ENCODE assay signal across 17 cellular contexts in the genomic region with DNA sequence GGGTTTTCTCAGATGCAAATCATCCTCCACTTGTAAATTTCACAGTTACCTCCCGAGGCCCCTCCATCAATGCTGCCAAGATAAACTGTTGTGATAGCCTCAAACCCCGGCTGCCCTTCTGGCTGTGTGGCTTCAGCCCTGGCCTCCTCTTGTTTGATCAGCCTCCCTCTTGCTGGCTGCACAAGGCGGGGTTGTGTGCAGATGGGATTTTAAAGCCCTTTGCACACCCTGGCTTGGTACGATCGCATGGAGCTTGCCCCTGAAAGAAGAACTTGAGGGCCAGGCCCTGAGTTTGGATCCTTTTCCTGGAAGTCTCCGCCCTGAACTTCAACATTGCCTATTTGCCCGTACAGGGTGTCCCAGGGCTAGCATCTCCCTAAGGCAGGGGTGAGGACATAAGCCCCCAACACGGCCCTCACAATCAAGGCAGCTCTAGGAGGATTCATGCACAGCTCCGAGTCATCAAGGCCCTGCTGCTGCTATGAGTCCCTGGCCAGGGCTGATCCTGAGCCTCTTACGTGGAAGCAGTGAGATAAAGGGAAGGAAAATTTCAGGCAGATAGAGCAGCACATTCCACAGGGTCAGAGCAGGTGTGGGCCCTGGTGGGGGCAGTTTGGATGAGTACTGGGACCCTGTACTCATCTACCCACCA.
A peak's percentile ranks its signal among the peaks of the same experiment; 100 is the strongest.
DNase-seq lines count a peak whose midpoint lies in the region; ATAC-seq and TF ChIP-seq lines count a peak whose summit lies in the region.
"Had no signal": no experiment of that assay in that cellular context is flagged by ENCODE, and none has a peak within 500 bp of the region (broad histone marks: within the 10 kb centered on the region; RNA-seq: fewer than 3 reads in every experiment).

No MANE protein-coding gene starts in this region.

- H3K27me3 Mint-ChIP-seq in activated naive CD8-positive, alpha-beta T cell treated with anti-CD3 and anti-CD28 coated beads, Interleukin-2, amount 10 ng/mL, durations not matched to agents 7 days and 5 days: no peaks in the 10 kb centered on the region
- peaks cover 6% of the 10 kb centered on the region for H3K27me3 Mint-ChIP-seq in activated naive CD8-positive, alpha-beta T cell treated with anti-CD3 and anti-CD28 coated beads, Interleukin-2, amount 50 U/mL, for 24 hours

- no peaks in the 10 kb centered on the region for H3K36me3 Mint-ChIP-seq in activated naive CD8-positive, alpha-beta T cell treated with anti-CD3 and anti-CD28 coated beads, Interleukin-2, amount 10 ng/mL, durations not matched to agents 7 days and 5 days
- no peaks in the 10 kb centered on the region for H3K36me3 Mint-ChIP-seq in activated naive CD8-positive, alpha-beta T cell treated with anti-CD3 and anti-CD28 coated beads, Interleukin-2, amount 50 U/mL, for 24 hours (ENCODE audit: low read depth)
- H3K36me3 Mint-ChIP-seq: CD4-positive, alpha-beta memory T cell had no signal

- no peak overlapping the region for H2BK12ac ChIP-seq in trophoblast cell (ENCODE audit: low read length)

- no peaks in the 10 kb centered on the region for H3K79me1 ChIP-seq in trophoblast cell (ENCODE audit: low read length)

- H4K20me1 ChIP-seq in osteoblast (ENCODE audit: insufficient read depth, low read length): no peaks in the 10 kb centered on the region

- no peaks in the 10 kb centered on the region for H3K4me1 ChIP-seq in osteoblast (ENCODE audit: insufficient read depth, low read length)
- H3K4me1 ChIP-seq in aorta (ENCODE audit: control insufficient read depth in 1 of 2, insufficient read depth in 2 of 2, low read length in 2 of 2): no peaks in the 10 kb centered on the region
- H3K4me1 ChIP-seq in trophoblast cell (ENCODE audit: control insufficient read depth in 1 of 2, insufficient read depth in 2 of 2, low read length in 2 of 2): no peaks in the 10 kb centered on the region
- no peaks in the 10 kb centered on the region for H3K4me1 ChIP-seq in colonic mucosa

- H2AK5ac ChIP-seq in trophoblast cell (ENCODE audit: low read length): no peak overlapping the region

- 86 to 88% methylated on average over 10 of the region's 10 CpGs for WGBS in aorta, 2 donors
- WGBS in trophoblast cell (ENCODE audit: extremely low coverage, insufficient coverage, insufficient read length): no CpG with 5 or more reads among the region's 10 CpGs

- no peak overlapping the region for H3K4me3 Mint-ChIP-seq in activated naive CD8-positive, alpha-beta T cell treated with anti-CD3 and anti-CD28 coated beads, Interleukin-2, amount 10 ng/mL, durations not matched to agents 7 days and 5 days
- H3K4me3 Mint-ChIP-seq in activated naive CD8-positive, alpha-beta T cell treated with anti-CD3 and anti-CD28 coated beads, Interleukin-2, amount 50 U/mL, for 24 hours: no peak overlapping the region
- H3K4me3 Mint-ChIP-seq: CD4-positive, alpha-beta memory T cell had no signal

- H3K4me2 ChIP-seq in osteoblast (ENCODE audit: insufficient read depth, low read length): no peak overlapping the region
- no peak overlapping the region for H3K4me2 ChIP-seq in trophoblast cell (ENCODE audit: low read length)
- H3K4me2 ChIP-seq: KMS-11 had no signal

- peaks cover 2% of the 10 kb centered on the region for H3K27me3 ChIP-seq in osteoblast (ENCODE audit: insufficient read depth, low read length)
- no peaks in the 10 kb centered on the region for H3K27me3 ChIP-seq in aorta (ENCODE audit: control insufficient read depth in 1 of 2, insufficient read depth in 2 of 2, low read length in 1 of 2)
- H3K27me3 ChIP-seq in trophoblast cell (ENCODE audit: insufficient read depth, low read length): no peaks in the 10 kb centered on the region
- no peaks in the 10 kb centered on the region for H3K27me3 ChIP-seq in colonic mucosa
- H3K27me3 ChIP-seq: BE2C had no signal

- no peaks in the 10 kb centered on the region for H3K9me3 ChIP-seq in osteoblast (ENCODE audit: low read depth, low read length)
- H3K9me3 ChIP-seq in aorta (ENCODE audit: control insufficient read depth, low read length): no peaks in the 10 kb centered on the region
- H3K9me3 ChIP-seq in trophoblast cell (ENCODE audit: insufficient read depth, low read depth, low read length): no peaks in the 10 kb centered on the region
- H3K9me3 ChIP-seq in colonic mucosa: no peaks in the 10 kb centered on the region
- H3K9me3 ChIP-seq: BE2C had no signal

- no peak overlapping the region for H4K91ac ChIP-seq in trophoblast cell (ENCODE audit: low read depth, low read length)

- H3K14ac ChIP-seq in trophoblast cell (ENCODE audit: low read length): no peak overlapping the region

- no peak for ATAC-seq in activated naive CD8-positive, alpha-beta T cell treated with anti-CD3 and anti-CD28 coated beads, Interleukin-2, amount 10 ng/mL, durations not matched to agents 7 days and 5 days (ENCODE audit: low read depth)
- no peak for ATAC-seq in activated naive CD8-positive, alpha-beta T cell treated with anti-CD3 and anti-CD28 coated beads, Interleukin-2, amount 50 U/mL, for 24 hours
- ATAC-seq in aorta (ENCODE audit: low FRiP score): no peak

- no peak overlapping the region for H3K27ac Mint-ChIP-seq in activated naive CD8-positive, alpha-beta T cell treated with anti-CD3 and anti-CD28 coated beads, Interleukin-2, amount 10 ng/mL, durations not matched to agents 7 days and 5 days
- no peak overlapping the region for H3K27ac Mint-ChIP-seq in activated naive CD8-positive, alpha-beta T cell treated with anti-CD3 and anti-CD28 coated beads, Interleukin-2, amount 50 U/mL, for 24 hours
- H3K27ac Mint-ChIP-seq: CD4-positive, alpha-beta memory T cell had no signal

- H3K36me3 ChIP-seq in osteoblast (ENCODE audit: insufficient read depth, low read length) (no peaks in the 10 kb centered on the region), aorta (ENCODE audit: control insufficient read depth in 1 of 2, insufficient read depth in 2 of 2, low read length in 1 of 2) (no peaks in the 10 kb centered on the region), trophoblast cell (ENCODE audit: control insufficient read depth in 1 of 2, insufficient read depth in 2 of 2, low read length in 2 of 2) (no peaks in the 10 kb centered on the region), colonic mucosa (no peaks in the 10 kb centered on the region)
- H3K36me3 ChIP-seq: BE2C had no signal

- H4K12ac ChIP-seq in trophoblast cell (ENCODE audit: low read depth, low read length): no peak overlapping the region

- TF ChIP-seq CTCF in osteoblast (IDR thresholded peaks at IDR 0.05; ENCODE audit: extremely low read depth, low read depth, low read length): no peak
- no peak for TF ChIP-seq CTCF in colonic mucosa (IDR thresholded peaks at IDR 0.05)

- H2BK120ac ChIP-seq in trophoblast cell (ENCODE audit: insufficient read depth, low read length, poor library complexity): no peak overlapping the region

- H3K27ac ChIP-seq in osteoblast (ENCODE audit: low read depth, low read length) (no peak overlapping the region), aorta (ENCODE audit: low read depth in 1 of 2, low read length in 2 of 2) (no peak overlapping the region), trophoblast cell (ENCODE audit: low read depth, low read length) (no peak overlapping the region), colonic mucosa (no peak overlapping the region)
- H3K27ac ChIP-seq: KMS-11 had no signal

- no peak overlapping the region for H3K4ac ChIP-seq in trophoblast cell (ENCODE audit: low read depth, low read length)

- H2AFZ ChIP-seq in osteoblast (ENCODE audit: low read length) (no peak overlapping the region), trophoblast cell (ENCODE audit: insufficient read depth, low read length, poor library complexity) (no peak overlapping the region)

- no peaks in the 10 kb centered on the region for H3K79me2 ChIP-seq in osteoblast (ENCODE audit: insufficient read depth, low read length)
- H3K79me2 ChIP-seq in trophoblast cell (ENCODE audit: control insufficient read depth, insufficient read depth, low read length, poor library complexity): no peaks in the 10 kb centered on the region

- DNase-seq in activated naive CD8-positive, alpha-beta T cell treated with anti-CD3 and anti-CD28 coated beads, Interleukin-2, amount 10 ng/mL, durations not matched to agents 7 days and 5 days: peak; percentile 4
- no peak for DNase-seq in activated naive CD8-positive, alpha-beta T cell treated with anti-CD3 and anti-CD28 coated beads, Interleukin-2, amount 50 U/mL, for 24 hours
- peak; percentile 4 for DNase-seq in iris pigment epithelial cell (ENCODE audit: low read depth)
- DNase-seq in osteoblast (ENCODE audit: insufficient read length, low spot score, missing footprints): peak; percentile 53
- peak; percentile 18 to 47 for DNase-seq in aorta
- DNase-seq in ureter (ENCODE audit: low spot score): no peak
- no peak for DNase-seq in trophoblast cell
- DNase-seq in colonic mucosa: no peak
- DNase-seq: BE2C; CD4-positive, alpha-beta memory T cell; DMS153; GDM1; MV-4-11; NCI-H1694 treated with DMSO at 0.1 percent for 48 hours; NCI-H510A; NCI-H774 had no signal

- POLR2A ChIA-PET in activated naive CD8-positive, alpha-beta T cell treated with anti-CD3 and anti-CD28 coated beads, Interleukin-2, amount 10 ng/mL, durations not matched to agents 7 days and 5 days (lab: Charles Lee): no interaction called here

- no peaks in the 10 kb centered on the region for H3K4me1 Mint-ChIP-seq in activated naive CD8-positive, alpha-beta T cell treated with anti-CD3 and anti-CD28 coated beads, Interleukin-2, amount 10 ng/mL, durations not matched to agents 7 days and 5 days
- H3K4me1 Mint-ChIP-seq in activated naive CD8-positive, alpha-beta T cell treated with anti-CD3 and anti-CD28 coated beads, Interleukin-2, amount 50 U/mL, for 24 hours: no peaks in the 10 kb centered on the region
- H3K4me1 Mint-ChIP-seq: CD4-positive, alpha-beta memory T cell had no signal

- H3K9ac ChIP-seq in trophoblast cell (ENCODE audit: low read length): no peak overlapping the region
- no peak overlapping the region for H3K9ac ChIP-seq in colonic mucosa (ENCODE audit: low read depth in 2 of 2, low read length in 2 of 2)
- H3K9ac ChIP-seq: KMS-11 had no signal

- intact Hi-C loops in aorta (cut with DNase I): no loop called here
- intact Hi-C loops in colonic mucosa (cut with DNase I): no loop called here

- no peaks in the 10 kb centered on the region for H3K9me3 Mint-ChIP-seq in activated naive CD8-positive, alpha-beta T cell treated with anti-CD3 and anti-CD28 coated beads, Interleukin-2, amount 10 ng/mL, durations not matched to agents 7 days and 5 days
- H3K9me3 Mint-ChIP-seq in activated naive CD8-positive, alpha-beta T cell treated with anti-CD3 and anti-CD28 coated beads, Interleukin-2, amount 50 U/mL, for 24 hours: no peaks in the 10 kb centered on the region
- H3K9me3 Mint-ChIP-seq: CD4-positive, alpha-beta memory T cell had no signal

- no peak overlapping the region for H2BK5ac ChIP-seq in trophoblast cell (ENCODE audit: low read depth, low read length, poor library complexity)

- H4K8ac ChIP-seq in trophoblast cell (ENCODE audit: low read depth, low read length): no peak overlapping the region

- H3K23ac ChIP-seq in trophoblast cell (ENCODE audit: low read length): no peak overlapping the region

- H3K4me3 ChIP-seq in osteoblast (ENCODE audit: insufficient read depth, low read length) (no peak overlapping the region), aorta (ENCODE audit: low read length in 2 of 2) (no peak overlapping the region), trophoblast cell (ENCODE audit: low read depth, low read length) (no peak overlapping the region), colonic mucosa (no peak overlapping the region)

- no peak overlapping the region for H3K18ac ChIP-seq in trophoblast cell (ENCODE audit: low read length)

Comparison
In these comparisons a context has a peak if more than half of its experiments do, and no peak if none do; other contexts are left out.
1. DNase-seq: peak in activated naive CD8-positive, alpha-beta T cell treated with anti-CD3 and anti-CD28 coated beads, Interleukin-2, amount 10 ng/mL, durations not matched to agents 7 days and 5 days (single experiment), iris pigment epithelial cell (single experiment), osteoblast (single experiment) and aorta (2 of 2); none in activated naive CD8-positive, alpha-beta T cell treated with anti-CD3 and anti-CD28 coated beads, Interleukin-2, amount 50 U/mL, for 24 hours (single experiment), ureter (single experiment), trophoblast cell (0 of 2) and colonic mucosa (single experiment).